Comparison of ENCODE assay signal across 1 cellular context in genomic region chr13:98622926-98623325, GRCh38.
TF ChIP-seq lines count a peak whose summit lies in the region.

No MANE protein-coding gene starts in this region.

TF ChIP-seq in GM23338, 12 proteins besides CTCF, POLR2A, EP300 and RAD21 (continued from another document):
- TF ChIP-seq, protein P1, sequence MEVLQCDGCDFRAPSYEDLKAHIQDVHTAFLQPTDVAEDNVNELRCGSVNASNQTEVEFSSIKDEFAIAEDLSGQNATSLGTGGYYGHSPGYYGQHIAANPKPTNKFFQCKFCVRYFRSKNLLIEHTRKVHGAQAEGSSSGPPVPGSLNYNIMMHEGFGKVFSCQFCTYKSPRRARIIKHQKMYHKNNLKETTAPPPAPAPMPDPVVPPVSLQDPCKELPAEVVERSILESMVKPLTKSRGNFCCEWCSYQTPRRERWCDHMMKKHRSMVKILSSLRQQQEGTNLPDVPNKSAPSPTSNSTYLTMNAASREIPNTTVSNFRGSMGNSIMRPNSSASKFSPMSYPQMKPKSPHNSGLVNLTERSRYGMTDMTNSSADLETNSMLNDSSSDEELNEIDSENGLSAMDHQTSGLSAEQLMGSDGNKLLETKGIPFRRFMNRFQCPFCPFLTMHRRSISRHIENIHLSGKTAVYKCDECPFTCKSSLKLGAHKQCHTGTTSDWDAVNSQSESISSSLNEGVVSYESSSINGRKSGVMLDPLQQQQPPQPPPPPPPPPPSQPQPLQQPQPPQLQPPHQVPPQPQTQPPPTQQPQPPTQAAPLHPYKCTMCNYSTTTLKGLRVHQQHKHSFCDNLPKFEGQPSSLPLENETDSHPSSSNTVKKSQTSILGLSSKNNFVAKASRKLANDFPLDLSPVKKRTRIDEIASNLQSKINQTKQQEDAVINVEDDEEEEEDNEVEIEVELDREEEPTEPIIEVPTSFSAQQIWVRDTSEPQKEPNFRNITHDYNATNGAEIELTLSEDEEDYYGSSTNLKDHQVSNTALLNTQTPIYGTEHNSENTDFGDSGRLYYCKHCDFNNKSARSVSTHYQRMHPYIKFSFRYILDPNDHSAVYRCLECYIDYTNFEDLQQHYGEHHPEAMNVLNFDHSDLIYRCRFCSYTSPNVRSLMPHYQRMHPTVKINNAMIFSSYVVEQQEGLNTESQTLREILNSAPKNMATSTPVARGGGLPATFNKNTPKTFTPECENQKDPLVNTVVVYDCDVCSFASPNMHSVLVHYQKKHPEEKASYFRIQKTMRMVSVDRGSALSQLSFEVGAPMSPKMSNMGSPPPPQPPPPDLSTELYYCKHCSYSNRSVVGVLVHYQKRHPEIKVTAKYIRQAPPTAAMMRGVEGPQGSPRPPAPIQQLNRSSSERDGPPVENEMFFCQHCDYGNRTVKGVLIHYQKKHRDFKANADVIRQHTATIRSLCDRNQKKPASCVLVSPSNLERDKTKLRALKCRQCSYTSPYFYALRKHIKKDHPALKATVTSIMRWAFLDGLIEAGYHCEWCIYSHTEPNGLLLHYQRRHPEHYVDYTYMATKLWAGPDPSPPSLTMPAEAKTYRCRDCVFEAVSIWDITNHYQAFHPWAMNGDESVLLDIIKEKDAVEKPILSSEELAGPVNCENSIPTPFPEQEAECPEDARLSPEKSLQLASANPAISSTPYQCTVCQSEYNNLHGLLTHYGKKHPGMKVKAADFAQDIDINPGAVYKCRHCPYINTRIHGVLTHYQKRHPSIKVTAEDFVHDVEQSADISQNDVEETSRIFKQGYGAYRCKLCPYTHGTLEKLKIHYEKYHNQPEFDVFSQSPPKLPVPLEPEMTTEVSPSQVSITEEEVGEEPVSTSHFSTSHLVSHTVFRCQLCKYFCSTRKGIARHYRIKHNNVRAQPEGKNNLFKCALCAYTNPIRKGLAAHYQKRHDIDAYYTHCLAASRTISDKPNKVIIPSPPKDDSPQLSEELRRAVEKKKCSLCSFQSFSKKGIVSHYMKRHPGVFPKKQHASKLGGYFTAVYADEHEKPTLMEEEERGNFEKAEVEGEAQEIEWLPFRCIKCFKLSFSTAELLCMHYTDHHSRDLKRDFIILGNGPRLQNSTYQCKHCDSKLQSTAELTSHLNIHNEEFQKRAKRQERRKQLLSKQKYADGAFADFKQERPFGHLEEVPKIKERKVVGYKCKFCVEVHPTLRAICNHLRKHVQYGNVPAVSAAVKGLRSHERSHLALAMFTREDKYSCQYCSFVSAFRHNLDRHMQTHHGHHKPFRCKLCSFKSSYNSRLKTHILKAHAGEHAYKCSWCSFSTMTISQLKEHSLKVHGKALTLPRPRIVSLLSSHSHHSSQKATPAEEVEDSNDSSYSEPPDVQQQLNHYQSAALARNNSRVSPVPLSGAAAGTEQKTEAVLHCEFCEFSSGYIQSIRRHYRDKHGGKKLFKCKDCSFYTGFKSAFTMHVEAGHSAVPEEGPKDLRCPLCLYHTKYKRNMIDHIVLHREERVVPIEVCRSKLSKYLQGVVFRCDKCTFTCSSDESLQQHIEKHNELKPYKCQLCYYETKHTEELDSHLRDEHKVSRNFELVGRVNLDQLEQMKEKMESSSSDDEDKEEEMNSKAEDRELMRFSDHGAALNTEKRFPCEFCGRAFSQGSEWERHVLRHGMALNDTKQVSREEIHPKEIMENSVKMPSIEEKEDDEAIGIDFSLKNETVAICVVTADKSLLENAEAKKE (CRISPR knock-in tag; IDR thresholded peaks at IDR 0.05): no peak
- no peak for TF ChIP-seq CREB1 (CRISPR knock-in tag; IDR thresholded peaks at IDR 0.05; ENCODE audit: low read depth)
